20 cellular contexts compared by ENCODE assay signal in the genomic region with DNA sequence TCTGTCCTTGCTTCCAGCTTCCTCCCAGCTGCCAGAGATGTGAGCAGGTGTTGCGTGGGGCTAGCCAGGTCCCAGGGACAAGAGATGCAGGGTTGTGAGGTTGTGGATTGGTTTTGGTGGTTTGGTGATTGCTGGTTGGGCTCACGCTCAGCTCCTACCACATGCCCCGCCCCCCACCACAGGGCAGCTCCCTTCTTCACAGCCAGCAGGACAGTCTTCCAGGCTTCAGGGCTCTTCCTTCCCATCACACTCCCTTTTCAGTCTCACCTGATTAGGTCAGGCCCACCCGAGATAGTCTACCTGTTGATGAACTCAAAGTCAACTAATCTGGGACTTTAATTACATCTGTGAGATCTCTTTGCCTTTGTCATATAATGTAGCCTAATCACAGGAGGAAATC.
"Had no signal": no experiment of that assay in that cellular context is flagged by ENCODE, and none has a peak within 500 bp of the region (broad histone marks: within the 10 kb centered on the region; RNA-seq: fewer than 3 reads in every experiment).

No MANE protein-coding gene starts in this region.

- ATAC-seq: esophagus mucosa; left lung; natural killer cell treated with Interleukin-12 subunit alpha and Interleukin-12 subunit beta and Interleukin-15 and Interleukin-18, amount 100 ng/mL, for 72 hours had no signal

- FAIRE-seq: colon, keratinocyte had no signal

- H3K4me1 ChIP-seq: adrenal gland, left lung had no signal

- H3K9me3 Mint-ChIP-seq: natural killer cell treated with Interleukin-12 subunit alpha and Interleukin-12 subunit beta and Interleukin-15 and Interleukin-18, amount 100 ng/mL, for 72 hours had no signal

- H3K36me3 ChIP-seq: adrenal gland, left lung, prostate gland, tibial nerve had no signal

- H3K27ac Mint-ChIP-seq: natural killer cell treated with Interleukin-12 subunit alpha and Interleukin-12 subunit beta and Interleukin-15 and Interleukin-18, amount 100 ng/mL, for 72 hours had no signal

- H3K36me3 Mint-ChIP-seq: natural killer cell treated with Interleukin-12 subunit alpha and Interleukin-12 subunit beta and Interleukin-15 and Interleukin-18, amount 100 ng/mL, for 72 hours had no signal

- H3K9me3 ChIP-seq: adrenal gland, left lung, prostate gland had no signal

- H3K4me3 Mint-ChIP-seq: natural killer cell treated with Interleukin-12 subunit alpha and Interleukin-12 subunit beta and Interleukin-15 and Interleukin-18, amount 100 ng/mL, for 72 hours had no signal

- H3K4me3 ChIP-seq: adrenal gland, left lung, prostate gland, tibial nerve had no signal

- DNase-seq: activated CD4-positive, alpha-beta T cell treated with anti-CD3 and anti-CD28 coated beads, Interleukin-2, amount 50 U/mL, for 48 hours; activated effector memory CD4-positive, alpha-beta T cell treated with Interleukin-2 at 50 U/mL for 16 hours; activated naive CD4-positive, alpha-beta T cell treated with anti-CD3 and anti-CD28 coated beads, Interleukin-2, amount 50 U/mL, for 16 hours; activated T-cell treated with anti-CD3 and anti-CD28 coated beads, Interleukin-2, amount 50 U/mL, for 1 hour; adrenal gland; hippocampal formation; left lung; mammary epithelial cell; occipital lobe; stimulated activated CD4-positive, alpha-beta T cell treated with anti-CD3 and anti-CD28 coated beads, Interleukin-15, amount 100 ng/mL, for 24 hours; stimulated activated CD4-positive, alpha-beta T cell treated with anti-CD3 and anti-CD28 coated beads, Interleukin-4, amount 100 ng/mL, for 1 hour; stimulated activated naive CD4-positive, alpha-beta T cell; substantia nigra; T1000 had no signal

- H3K27ac ChIP-seq: adrenal gland, left lung, tibial nerve had no signal
